11 cellular contexts compared by ENCODE assay signal in the genomic region with DNA sequence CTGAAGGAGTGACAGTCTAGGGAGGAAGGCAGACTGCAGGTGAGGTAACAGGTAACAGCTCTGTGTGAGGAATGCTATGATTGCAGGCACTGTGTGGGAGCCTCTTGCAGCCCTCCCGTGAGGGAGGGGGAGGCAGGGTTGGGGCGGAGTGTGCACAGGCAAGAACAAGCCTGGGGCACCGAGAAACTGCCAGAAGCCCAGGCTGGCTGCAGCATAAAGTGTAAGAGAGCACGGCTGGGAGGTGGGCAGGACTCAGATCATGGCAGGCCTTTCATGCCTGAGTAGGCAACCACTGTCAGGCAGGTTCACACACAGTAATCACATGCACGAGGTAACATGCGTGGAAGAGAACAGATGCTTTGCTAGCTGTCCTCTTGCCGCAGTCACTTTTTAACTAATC. TPM values are rescaled to one million over a fixed set of nuclear protein-coding genes. Genes with fewer than 3 reads are reported as not detected.
DNase-seq lines count a peak whose midpoint lies in the region; ATAC-seq lines count a peak whose summit lies in the region.
"Had no signal": no experiment of that assay in that cellular context is flagged by ENCODE, and none has a peak within 500 bp of the region (broad histone marks: within the 10 kb centered on the region; RNA-seq: fewer than 3 reads in every experiment).

No MANE protein-coding gene starts in this region.

- H3K27me3 ChIP-seq in MG63, result peaks cover 11% of the 10 kb centered on the region

- H3K36me3 ChIP-seq in MG63, result no peaks in the 10 kb centered on the region

- H3K9me3 ChIP-seq in MG63, result no peaks in the 10 kb centered on the region

- DNase-seq in Caki2 (ENCODE audit: low read depth) (peak; percentile 27), NCI-H2171 (lab: John Stamatoyannopoulos, UW) (peak; percentile 84), glomerular visceral epithelial cell (ENCODE audit: extremely low spot score) (peak; percentile 46), MG63 (no peak), SIG-M5 (lab: John Stamatoyannopoulos, UW) (no peak)
- no peak for DNase-seq in effector CD4-positive, alpha-beta T cell
- DNase-seq: activated CD8-positive, alpha-beta T cell treated with anti-CD3 and anti-CD28 coated beads for 36 hours; PC-9 had no signal

- peak; percentile 71 for ATAC-seq in GM21528 (IDR thresholded peaks at IDR 0.05; ENCODE audit: low FRiP score, unreplicated experiment)
- no peak for ATAC-seq in activated CD4-positive, CD25-positive, alpha-beta regulatory T cell treated with anti-CD3 and anti-CD28 coated beads, Interleukin-2, amount 50 U/mL, for 24 hours
- ATAC-seq: activated CD8-positive, alpha-beta T cell treated with anti-CD3 and anti-CD28 coated beads for 36 hours had no signal

- in situ Hi-C loops in Caki2 (cut with HindIII; ENCODE audit: low pct_unique_long_range_greater_than_20kb, low sequenced_read_pairs), result no loop called here

- H3K4me3 ChIP-seq in MG63, result no peak overlapping the region
- H3K4me3 ChIP-seq: PC-9 had no signal

RNA-seq across cellular contexts. Expression of gene RHEX, which starts 11.3 kb away (rescaled TPM):
- total RNA-seq in Caki2 (2014; rRNA removed; shearing (Covaris generic); ENCODE audit: low replicate concordance), result 0.14 and 1.1 TPM in 2 replicates
- total RNA-seq in MG63 (2014; rRNA removed; shearing (Covaris generic); ENCODE audit: low replicate concordance), result not detected in 2 replicates
- total RNA-seq: activated CD8-positive, alpha-beta T cell treated with anti-CD3 and anti-CD28 coated beads for 36 hours; myocyte; PC-9 had no signal

RNA-seq across cellular contexts. Expression of gene CTSE, which starts 17.9 kb away (rescaled TPM):
- 0.54 TPM in 1 of 2 replicates, not detected in the other for total RNA-seq in Caki2 (2014; rRNA removed; shearing (Covaris generic); ENCODE audit: low replicate concordance)
- not detected in 2 replicates for total RNA-seq in MG63 (2014; rRNA removed; shearing (Covaris generic); ENCODE audit: low replicate concordance)
- total RNA-seq: activated CD8-positive, alpha-beta T cell treated with anti-CD3 and anti-CD28 coated beads for 36 hours; myocyte had no signal

RNA-seq across cellular contexts. Expression of gene RAB7B, which starts 38.4 kb away (rescaled TPM):
- total RNA-seq in Caki2 (2014; rRNA removed; shearing (Covaris generic); ENCODE audit: low replicate concordance), result 1.1 and 1.4 TPM in 2 replicates
- total RNA-seq in MG63 (2014; rRNA removed; shearing (Covaris generic); ENCODE audit: low replicate concordance), result 17.5 and 25.7 TPM in 2 replicates
- total RNA-seq: activated CD8-positive, alpha-beta T cell treated with anti-CD3 and anti-CD28 coated beads for 36 hours; PC-9 had no signal

Comparison
In these comparisons a context has a peak if more than half of its experiments do, and no peak if none do; other contexts are left out.
1. DNase-seq: peak in Caki2 (single experiment), NCI-H2171 (single experiment) and glomerular visceral epithelial cell (single experiment); none in MG63 (single experiment), SIG-M5 (single experiment) and effector CD4-positive, alpha-beta T cell (single experiment).